ENCODE assay signal across 8 cellular contexts in the genomic region with DNA sequence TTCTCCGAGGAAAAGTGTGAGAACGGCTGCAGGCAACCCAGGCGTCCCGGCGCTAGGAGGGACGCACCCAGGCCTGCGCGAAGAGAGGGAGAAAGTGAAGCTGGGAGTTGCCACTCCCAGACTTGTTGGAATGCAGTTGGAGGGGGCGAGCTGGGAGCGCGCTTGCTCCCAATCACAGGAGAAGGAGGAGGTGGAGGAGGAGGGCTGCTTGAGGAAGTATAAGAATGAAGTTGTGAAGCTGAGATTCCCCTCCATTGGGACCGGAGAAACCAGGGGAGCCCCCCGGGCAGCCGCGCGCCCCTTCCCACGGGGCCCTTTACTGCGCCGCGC. TPM values are rescaled to one million over a fixed set of nuclear protein-coding genes. Genes with fewer than 3 reads are reported as not detected.
DNase-seq lines count a peak whose midpoint lies in the region; ATAC-seq and TF ChIP-seq lines count a peak whose summit lies in the region.

A gene (plus strand): TSS at position 247 of the 330 bp plus-strand sequence. CDS start 175 bp downstream, outside the sequence.

- TF ChIP-seq CTCF in RWPE2 (IDR thresholded peaks at IDR 0.05; ENCODE audit: poor library complexity, severe bottlenecking) (no peak), fibroblast of pulmonary artery (IDR thresholded peaks at IDR 0.05; ENCODE audit: low read length, missing control alignments) (no peak)

- DNase-seq in CD4-positive, alpha-beta memory T cell = no peak
- DNase-seq in RWPE2 (ENCODE audit: low spot score) (no peak), fibroblast of pulmonary artery (ENCODE audit: low read depth) (peak; percentile 79), NCI-H1436 (lab: John Stamatoyannopoulos, UW) (no peak), DMS153 (lab: John Stamatoyannopoulos, UW) (no peak)
- no peak for DNase-seq in naive thymus-derived CD4-positive, alpha-beta T cell

- intact Hi-C loops in CD4-positive, alpha-beta memory T cell (cut with micrococcal nuclease) = no loop called here
- intact Hi-C loops in naive thymus-derived CD4-positive, alpha-beta T cell (cut with micrococcal nuclease) = no loop called here

- POLR2A ChIA-PET in CD4-positive, alpha-beta memory T cell (lab: Charles Lee; ENCODE audit: partially characterized antibody) = interaction anchor here (0.6 to 1.4 kb wide), 3 partner anchors 12 to 24 kb away, joined by 3 to 5 read pairs (median 3); a partner anchor contains a TSS
- POLR2A ChIA-PET in naive thymus-derived CD4-positive, alpha-beta T cell (lab: Charles Lee) = interaction anchor here (1.5 kb wide), 1 partner anchor 12 kb away, joined by 4 read pairs; a partner anchor contains a TSS

- no peaks in the 10 kb centered on the region for H3K9me3 Mint-ChIP-seq in CD4-positive, alpha-beta memory T cell
- H3K9me3 Mint-ChIP-seq in naive thymus-derived CD4-positive, alpha-beta T cell = peaks cover 0 to 2% (median 0%) of the 10 kb centered on the region in 11 donors

- H3K27ac Mint-ChIP-seq in CD4-positive, alpha-beta memory T cell = peak within 1 kb of the TSS in 1 of 7 donors; percentile 76
- peak within 1 kb of the TSS in 1 of 9 donors; percentile 13 for H3K27ac Mint-ChIP-seq in naive thymus-derived CD4-positive, alpha-beta T cell

- CTCF ChIA-PET in CD4-positive, alpha-beta memory T cell (lab: Charles Lee; ENCODE audit: partially characterized antibody) = interaction anchor here (1.0 kb wide), 1 partner anchor 29 kb away, joined by 3 read pairs; no protein-coding TSS in a partner anchor
- CTCF ChIA-PET in naive thymus-derived CD4-positive, alpha-beta T cell (lab: Charles Lee) = no interaction called here

- no peaks in the 10 kb centered on the region for H3K9me3 ChIP-seq in CD4-positive, alpha-beta memory T cell (ENCODE audit: control insufficient read depth in 1 of 2, low read length in 2 of 2)
- no peaks in the 10 kb centered on the region for H3K9me3 ChIP-seq in RWPE2 (ENCODE audit: severe bottlenecking)
- H3K9me3 ChIP-seq in naive thymus-derived CD4-positive, alpha-beta T cell (ENCODE audit: control insufficient read depth in 2 of 3, low read length in 3 of 3) = no peaks in the 10 kb centered on the region

- peaks cover 0 to 2% of the 10 kb centered on the region in 2 donors for H3K36me3 Mint-ChIP-seq in CD4-positive, alpha-beta memory T cell
- H3K36me3 Mint-ChIP-seq in naive thymus-derived CD4-positive, alpha-beta T cell = peaks cover 0 to 16% (median 6%) of the 10 kb centered on the region in 5 donors

- no peak within 1 kb of the TSS for H3K27ac ChIP-seq in CD4-positive, alpha-beta memory T cell (ENCODE audit: low read depth, low read length)
- peak within 1 kb of the TSS; percentile 60 for H3K27ac ChIP-seq in RWPE2 (ENCODE audit: poor library complexity, severe bottlenecking)
- no peak within 1 kb of the TSS for H3K27ac ChIP-seq in naive thymus-derived CD4-positive, alpha-beta T cell (ENCODE audit: low read depth, low read length)

- peak within 1 kb of the TSS in 6 of 8 donors; percentile 36 to 76 (median 42) for H3K4me3 Mint-ChIP-seq in CD4-positive, alpha-beta memory T cell
- H3K4me3 Mint-ChIP-seq in naive thymus-derived CD4-positive, alpha-beta T cell = peak within 1 kb of the TSS in 9 of 10 donors; percentile 18 to 72 (median 45)

- peaks cover 25 to 31% of the 10 kb centered on the region in 2 donors for H3K27me3 Mint-ChIP-seq in CD4-positive, alpha-beta memory T cell
- peaks cover 28 to 48% (median 29%) of the 10 kb centered on the region in 5 donors for H3K27me3 Mint-ChIP-seq in naive thymus-derived CD4-positive, alpha-beta T cell

- no peaks in the 10 kb centered on the region for H3K36me3 ChIP-seq in CD4-positive, alpha-beta memory T cell (ENCODE audit: insufficient read depth, low read length)
- H3K36me3 ChIP-seq in RWPE2 (ENCODE audit: low read depth) = no peaks in the 10 kb centered on the region
- H3K36me3 ChIP-seq in naive thymus-derived CD4-positive, alpha-beta T cell (ENCODE audit: control insufficient read depth in 2 of 3, insufficient read depth in 3 of 3, low read length in 3 of 3) = no peaks in the 10 kb centered on the region

- ATAC-seq in RWPE2 (ENCODE audit: low read depth) (peak; percentile 92), GM19328 (IDR thresholded peaks at IDR 0.05; ENCODE audit: unreplicated experiment) (no peak), HG03439 (IDR thresholded peaks at IDR 0.05; ENCODE audit: unreplicated experiment) (no peak)
- no peak for ATAC-seq in naive thymus-derived CD4-positive, alpha-beta T cell

- H3K4me1 Mint-ChIP-seq in CD4-positive, alpha-beta memory T cell = peaks cover 4 to 29% (median 7%) of the 10 kb centered on the region in 4 donors
- peaks cover 5 to 18% (median 10%) of the 10 kb centered on the region in 7 donors for H3K4me1 Mint-ChIP-seq in naive thymus-derived CD4-positive, alpha-beta T cell

- no peak within 1 kb of the TSS for H3K4me3 ChIP-seq in CD4-positive, alpha-beta memory T cell (ENCODE audit: low read length in 2 of 2)
- H3K4me3 ChIP-seq in RWPE2 (ENCODE audit: severe bottlenecking) (peak within 1 kb of the TSS; percentile 71), fibroblast of pulmonary artery (replicated peaks; ENCODE audit: low read depth, low read length) (peak within 1 kb of the TSS; percentile 75)
- H3K4me3 ChIP-seq in naive thymus-derived CD4-positive, alpha-beta T cell (ENCODE audit: low read length) = no peak within 1 kb of the TSS

- peaks cover 3% of the 10 kb centered on the region for H3K27me3 ChIP-seq in CD4-positive, alpha-beta memory T cell (ENCODE audit: insufficient read depth, low read length)
- no peaks in the 10 kb centered on the region for H3K27me3 ChIP-seq in RWPE2 (ENCODE audit: insufficient read depth, poor library complexity, severe bottlenecking)
- H3K27me3 ChIP-seq in naive thymus-derived CD4-positive, alpha-beta T cell (ENCODE audit: control insufficient read depth in 2 of 2, insufficient read depth in 2 of 2, low read length in 2 of 2) = peaks cover 3 to 14% of the 10 kb centered on the region in 2 donors

- H3K4me1 ChIP-seq in CD4-positive, alpha-beta memory T cell (ENCODE audit: insufficient read depth, low read length) = no peaks in the 10 kb centered on the region
- H3K4me1 ChIP-seq in RWPE2 (ENCODE audit: insufficient read depth, poor library complexity, severe bottlenecking) = peaks cover 7% of the 10 kb centered on the region
- H3K4me1 ChIP-seq in naive thymus-derived CD4-positive, alpha-beta T cell (ENCODE audit: control insufficient read depth in 2 of 2, insufficient read depth in 2 of 2, low read length in 2 of 2) = no peaks in the 10 kb centered on the region

RNA-seq across cellular contexts. Expression of the gene that starts here (rescaled TPM):
- 1 to 10 TPM; 4.1 to 4.5 TPM for total RNA-seq in CD4-positive, alpha-beta memory T cell
- polyA plus RNA-seq in CD4-positive, alpha-beta memory T cell = under 1 TPM in 1 of 2 donors, not detected in 1; 0.55 TPM
- 10 to 100 TPM in 1 of 5 experiments, 1 to 10 TPM in 4; 3.6 to 10.5 (median 6.6) TPM for total RNA-seq in naive thymus-derived CD4-positive, alpha-beta T cell
- 1 to 10 TPM in 1 of 2 donors, under 1 TPM in 1; 0.39 to 2.4 TPM for polyA plus RNA-seq in naive thymus-derived CD4-positive, alpha-beta T cell

Comparison
In these comparisons a context has a peak if more than half of its experiments do, and no peak if none do; other contexts are left out.
1. H3K4me3 ChIP-seq: peak in RWPE2 (single experiment) and fibroblast of pulmonary artery (single experiment); none in CD4-positive, alpha-beta memory T cell (0 of 2) and naive thymus-derived CD4-positive, alpha-beta T cell (single experiment).